ENCODE assay signal across 1 cellular context in the genomic region with DNA sequence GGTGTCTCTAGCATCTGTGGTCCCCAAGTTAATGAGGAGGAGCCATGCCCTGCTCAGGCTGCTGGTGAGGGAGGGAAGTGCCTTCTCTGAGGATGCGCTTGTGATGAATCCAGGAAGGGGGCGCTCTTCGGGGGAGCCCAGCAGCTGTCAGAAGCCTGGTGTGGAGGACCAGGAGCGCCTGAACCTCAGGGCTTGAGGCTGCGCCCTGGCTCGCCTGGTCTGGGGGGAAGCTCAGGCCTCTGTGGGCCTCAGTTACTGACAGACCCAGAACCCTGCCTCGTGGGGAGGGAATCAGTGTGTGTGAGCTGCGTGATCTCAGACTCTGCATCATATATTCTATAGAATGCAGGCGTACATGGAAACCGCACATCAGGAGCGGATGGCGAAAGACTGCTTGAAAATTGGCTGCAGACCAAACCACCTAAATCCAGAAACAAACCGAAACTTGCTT.
TF ChIP-seq lines count a peak whose summit lies in the region.

No MANE protein-coding gene starts in this region.

TF ChIP-seq in HepG2, 621 proteins besides CTCF, POLR2A, EP300 and RAD21 (continued from another document):
- TF ChIP-seq ZNF574 (CRISPR knock-in tag; IDR thresholded peaks at IDR 0.05) = no peak
- TF ChIP-seq NFIB (CRISPR knock-in tag; IDR thresholded peaks at IDR 0.05; ENCODE audit: borderline replicate concordance) = no peak
- TF ChIP-seq ZNF296 (CRISPR knock-in tag; conservative IDR thresholded peaks at IDR 0.05) = no peak
- no peak for TF ChIP-seq ZNF335 (CRISPR knock-in tag; IDR thresholded peaks at IDR 0.05)
- no peak for TF ChIP-seq ZNF770 (CRISPR knock-in tag; IDR thresholded peaks at IDR 0.05)
- no peak for TF ChIP-seq ZBTB3 (CRISPR knock-in tag; IDR thresholded peaks at IDR 0.05; ENCODE audit: borderline replicate concordance, low read depth)
- no peak for TF ChIP-seq CEBPB (IDR thresholded peaks at IDR 0.05; ENCODE audit: borderline replicate concordance, low read depth, low read length)
- no peak for TF ChIP-seq TIGD3 (CRISPR knock-in tag; IDR thresholded peaks at IDR 0.05; ENCODE audit: borderline replicate concordance)
- TF ChIP-seq YEATS2 (CRISPR knock-in tag; IDR thresholded peaks at IDR 0.05; ENCODE audit: borderline replicate concordance) = no peak
- no peak for TF ChIP-seq ZNF639 (CRISPR knock-in tag; conservative IDR thresholded peaks at IDR 0.05)
- no peak for TF ChIP-seq ZNF10 (CRISPR knock-in tag; IDR thresholded peaks at IDR 0.05; ENCODE audit: borderline replicate concordance, low read depth)
- TF ChIP-seq KMT2B (CRISPR knock-in tag; IDR thresholded peaks at IDR 0.05) = no peak
- TF ChIP-seq, protein P1, sequence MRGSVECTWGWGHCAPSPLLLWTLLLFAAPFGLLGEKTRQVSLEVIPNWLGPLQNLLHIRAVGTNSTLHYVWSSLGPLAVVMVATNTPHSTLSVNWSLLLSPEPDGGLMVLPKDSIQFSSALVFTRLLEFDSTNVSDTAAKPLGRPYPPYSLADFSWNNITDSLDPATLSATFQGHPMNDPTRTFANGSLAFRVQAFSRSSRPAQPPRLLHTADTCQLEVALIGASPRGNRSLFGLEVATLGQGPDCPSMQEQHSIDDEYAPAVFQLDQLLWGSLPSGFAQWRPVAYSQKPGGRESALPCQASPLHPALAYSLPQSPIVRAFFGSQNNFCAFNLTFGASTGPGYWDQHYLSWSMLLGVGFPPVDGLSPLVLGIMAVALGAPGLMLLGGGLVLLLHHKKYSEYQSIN (CRISPR knock-in tag; IDR thresholded peaks at IDR 0.05; ENCODE audit: borderline replicate concordance) = no peak
- TF ChIP-seq XRCC5 (optimal IDR thresholded peaks at IDR 0.05; ENCODE audit: low read length) = peak; percentile 77
- TF ChIP-seq HDAC6 (IDR thresholded peaks at IDR 0.05; ENCODE audit: low read depth, low read length) = no peak
